In genomic region chr2:70994055-70994444, GRCh38 we compare ENCODE assay signal across 8 cellular contexts. TPM values are rescaled to one million over a fixed set of nuclear protein-coding genes. Genes with fewer than 3 reads are reported as not detected.
DNase-seq lines count a peak whose midpoint lies in the region; ATAC-seq and TF ChIP-seq lines count a peak whose summit lies in the region.

No MANE protein-coding gene starts in this region.

- peaks cover 9% of the 10 kb centered on the region for H3K36me3 Mint-ChIP-seq in T-cell

- CTCF ChIA-PET in T-cell (lab: Charles Lee): interaction anchor here in 1 of 2 donors (1.0 to 1.3 kb wide), 2 partner anchors 9 to 17 kb away, joined by 3 to 4 read pairs; no protein-coding TSS in a partner anchor

- peak overlapping the region; percentile 91 to 93 for H3K27ac Mint-ChIP-seq in T-cell

- H3K4me3 Mint-ChIP-seq in T-cell: peak overlapping the region; percentile 95 to 100 (median 97)

- peaks cover 15% of the 10 kb centered on the region for H3K4me1 ChIP-seq in skeletal muscle satellite cell (ENCODE audit: control insufficient read depth, insufficient read depth, low read length)

- H3K9ac ChIP-seq in skeletal muscle satellite cell (ENCODE audit: low read depth, low read length): peak overlapping the region; percentile 93

- POLR2A ChIA-PET in T-cell (lab: Charles Lee): no interaction called here

- peak overlapping the region; percentile 86 for H3K4me3 ChIP-seq in fibroblast of the aortic adventitia (ENCODE audit: low read depth, low read length)
- H3K4me3 ChIP-seq in skeletal muscle satellite cell (ENCODE audit: low read length): peak overlapping the region; percentile 94

- no peaks in the 10 kb centered on the region for H3K9me3 Mint-ChIP-seq in T-cell

- H3K27me3 Mint-ChIP-seq in T-cell: no peaks in the 10 kb centered on the region

- ATAC-seq in T-cell (replicated peaks in 1 of 4): no peak

- H3K4me1 Mint-ChIP-seq in T-cell: peaks cover 33 to 39% (median 36%) of the 10 kb centered on the region in 3 donors

- H3K4me2 ChIP-seq in skeletal muscle satellite cell (ENCODE audit: low read length): peak overlapping the region; percentile 96

- H3K9me3 ChIP-seq in skeletal muscle satellite cell (replicated peaks; ENCODE audit: low read length): no peaks in the 10 kb centered on the region

- peaks cover 12% of the 10 kb centered on the region for H3K36me3 ChIP-seq in skeletal muscle satellite cell (ENCODE audit: insufficient read depth, low read length)

- TF ChIP-seq CTCF in fibroblast of the aortic adventitia (IDR thresholded peaks at IDR 0.05; ENCODE audit: insufficient read depth, low read length): no peak

- DNase-seq in activated CD4-positive, alpha-beta T cell treated with anti-CD3 and anti-CD28 coated beads, Interleukin-2, amount 50 U/mL, for 48 hours: peak; percentile 62 to 68
- DNase-seq in activated CD4-positive, alpha-beta T cell treated with anti-CD3 and anti-CD28 coated beads, Interleukin-2, amount 50 U/mL, for 4 hours: no peak
- peak in 2 of 34 experiments; percentile 11 to 25 for DNase-seq in T-cell
- peak; percentile 2 for DNase-seq in fibroblast of the aortic adventitia (ENCODE audit: low read depth)
- no peak for DNase-seq in NCI-H2081 (lab: John Stamatoyannopoulos, UW)
- no peak for DNase-seq in effector CD4-positive, alpha-beta T cell
- no peak for DNase-seq in NCI-H2081 treated with DMSO at 0.1 percent for 48 hours (lab: John Stamatoyannopoulos, UW)

- peaks cover 3% of the 10 kb centered on the region for H3K27me3 ChIP-seq in skeletal muscle satellite cell (ENCODE audit: control insufficient read depth, insufficient read depth, low read length)

RNA-seq across cellular contexts. Expression of gene TEX261, which starts 0.6 kb away (rescaled TPM):
- total RNA-seq in T-cell: 10 to 100 TPM; 35.9 to 60.3 (median 48.1) TPM
- 11.8 and 44.2 TPM in 2 replicates for total RNA-seq in fibroblast of the aortic adventitia (ENCODE audit: low replicate concordance)
- total RNA-seq in skeletal muscle satellite cell (2012; rRNA removed): 20.8 and 28.6 TPM in 2 replicates

RNA-seq across cellular contexts. Expression of gene ANKRD53, which starts 15.6 kb away (rescaled TPM):
- total RNA-seq in T-cell (under 1 TPM in 4 of 5 donors, not detected in 1; 0.20 to 0.88 (median 0.45) TPM), fibroblast of the aortic adventitia (ENCODE audit: low replicate concordance) (1.1 and 6.5 TPM in 2 replicates)
- total RNA-seq in skeletal muscle satellite cell (2012; rRNA removed): 0.44 and 2.5 TPM in 2 replicates

RNA-seq across cellular contexts. Expression of gene ATP6V1B1, which starts 58.4 kb away (rescaled TPM):
- total RNA-seq in T-cell: not detected
- 0.09 and 0.57 TPM in 2 replicates for total RNA-seq in fibroblast of the aortic adventitia (ENCODE audit: low replicate concordance)
- 1.3 TPM in 1 of 2 replicates, not detected in the other for total RNA-seq in skeletal muscle satellite cell (2012; rRNA removed)

Comparison
In these comparisons a context has a peak if more than half of its experiments do, and no peak if none do; other contexts are left out.
1. DNase-seq: peak in activated CD4-positive, alpha-beta T cell treated with anti-CD3 and anti-CD28 coated beads, Interleukin-2, amount 50 U/mL, for 48 hours (2 of 2) and fibroblast of the aortic adventitia (single experiment); none in activated CD4-positive, alpha-beta T cell treated with anti-CD3 and anti-CD28 coated beads, Interleukin-2, amount 50 U/mL, for 4 hours (0 of 2), NCI-H2081 (0 of 2), effector CD4-positive, alpha-beta T cell (single experiment) and NCI-H2081 treated with DMSO at 0.1 percent for 48 hours (single experiment).